1 cellular context compared by ENCODE assay signal in genomic region chr4:38062088-38062893, GRCh38.
TF ChIP-seq lines count a peak whose summit lies in the region.

No MANE protein-coding gene starts in this region.

TF ChIP-seq in K562, 482 proteins besides CTCF, POLR2A, EP300 and RAD21 (continued from another document and continues in another):
- TF ChIP-seq REST (CRISPR knock-in tag; IDR thresholded peaks at IDR 0.05; ENCODE audit: low read depth) (no peak), KLF16 (IDR thresholded peaks at IDR 0.05) (peak; percentile 13; the same call in 1 of the 2 replicates), RAD51 (IDR thresholded peaks at IDR 0.05; ENCODE audit: borderline replicate concordance, low read depth) (no peak), JUND (IDR thresholded peaks at IDR 0.05; ENCODE audit: borderline replicate concordance, low read depth, low read length) (no peak), JUND (tag; IDR thresholded peaks at IDR 0.05; ENCODE audit: borderline replicate concordance, low read depth, low read length) (no peak), TARDBP (IDR thresholded peaks at IDR 0.05) (no peak), ZNF12 (CRISPR knock-in tag; IDR thresholded peaks at IDR 0.05) (no peak), AFF1 (IDR thresholded peaks at IDR 0.05; ENCODE audit: low read depth in 1 of 2, partially characterized antibody in 2 of 2) (no peak), KLF10 (CRISPR knock-in tag; IDR thresholded peaks at IDR 0.05) (no peak), TFAM (CRISPR knock-in tag; conservative IDR thresholded peaks at IDR 0.05) (no peak), ZBTB26 (CRISPR knock-in tag; IDR thresholded peaks at IDR 0.05) (no peak), SNRNP70 (optimal IDR thresholded peaks at IDR 0.05; ENCODE audit: low read depth, low read length) (no peak), SOX6 (IDR thresholded peaks at IDR 0.05) (no peak), STAG1 (CRISPR knock-in tag; IDR thresholded peaks at IDR 0.05; ENCODE audit: borderline replicate concordance) (peak; percentile 45; the same call in 1 of the 2 replicates), ZNF717 (CRISPR knock-in tag; IDR thresholded peaks at IDR 0.05) (no peak), ELF2 (CRISPR knock-in tag; IDR thresholded peaks at IDR 0.05) (no peak), ZNF282 (CRISPR knock-in tag; IDR thresholded peaks at IDR 0.05) (no peak), MAX (CRISPR knock-in tag; IDR thresholded peaks at IDR 0.05) (no peak), TEAD2 (tag; IDR thresholded peaks at IDR 0.05) (peak; percentile 6; the same call in 1 of the 2 replicates), DEAF1 (CRISPR knock-in tag; IDR thresholded peaks at IDR 0.05) (peak; percentile 39), CC2D1A (IDR thresholded peaks at IDR 0.05) (0 out of 2 replicates have a peak, but pooled peaks have one; percentile 45), SRSF7 (optimal IDR thresholded peaks at IDR 0.05; ENCODE audit: low read depth, low read length) (no peak), KAT8 (IDR thresholded peaks at IDR 0.05; ENCODE audit: low read depth) (no peak), ZNF79 (CRISPR knock-in tag; IDR thresholded peaks at IDR 0.05; ENCODE audit: low read depth) (no peak), RBFOX2 (IDR thresholded peaks at IDR 0.05; ENCODE audit: low read depth, low read length) (no peak), CLOCK (CRISPR knock-in tag; IDR thresholded peaks at IDR 0.05; ENCODE audit: borderline replicate concordance) (no peak), BDP1 (IDR thresholded peaks at IDR 0.05; ENCODE audit: insufficient read depth, insufficient read length) (no peak), BRD9 (IDR thresholded peaks at IDR 0.05; ENCODE audit: low read depth, partially characterized antibody) (peak; percentile 65), THRAP3 (IDR thresholded peaks at IDR 0.05; ENCODE audit: borderline replicate concordance) (no peak), ELF1 (tag; IDR thresholded peaks at IDR 0.05) (peak; percentile 53; the same call in 1 of the 2 replicates), MLLT1 (IDR thresholded peaks at IDR 0.05) (no peak), TAL1 (IDR thresholded peaks at IDR 0.05) (no peak), LCOR (CRISPR knock-in tag; IDR thresholded peaks at IDR 0.05) (no peak), ZNF766 (CRISPR knock-in tag; conservative IDR thresholded peaks at IDR 0.05) (no peak), ARID2 (IDR thresholded peaks at IDR 0.05) (0 out of 2 replicates have a peak, but pooled peaks have one; percentile 31), LARP7 (IDR thresholded peaks at IDR 0.05) (no peak), ARNT (IDR thresholded peaks at IDR 0.05) (peak in 1 of 2 experiments; percentile 65; a peak in 1 of 4 replicates), ZKSCAN1 (IDR thresholded peaks at IDR 0.05; ENCODE audit: low read depth, low read length) (no peak), TAF9B (IDR thresholded peaks at IDR 0.05; ENCODE audit: partially characterized antibody) (no peak), DLX4 (CRISPR knock-in tag; IDR thresholded peaks at IDR 0.05) (no peak), ZBTB17 (CRISPR knock-in tag; IDR thresholded peaks at IDR 0.05) (no peak), ZNF384 (IDR thresholded peaks at IDR 0.05; ENCODE audit: low read depth, low read length) (peak; percentile 92), PKNOX1 (IDR thresholded peaks at IDR 0.05) (no peak), NR0B1 (IDR thresholded peaks at IDR 0.05; ENCODE audit: partially characterized antibody) (no peak), BRF1 (IDR thresholded peaks at IDR 0.05; ENCODE audit: borderline replicate concordance, extremely low read depth, insufficient read length) (no peak), TSC22D4 (tag; IDR thresholded peaks at IDR 0.05) (no peak)
